7 cellular contexts compared by ENCODE assay signal in the genomic region with DNA sequence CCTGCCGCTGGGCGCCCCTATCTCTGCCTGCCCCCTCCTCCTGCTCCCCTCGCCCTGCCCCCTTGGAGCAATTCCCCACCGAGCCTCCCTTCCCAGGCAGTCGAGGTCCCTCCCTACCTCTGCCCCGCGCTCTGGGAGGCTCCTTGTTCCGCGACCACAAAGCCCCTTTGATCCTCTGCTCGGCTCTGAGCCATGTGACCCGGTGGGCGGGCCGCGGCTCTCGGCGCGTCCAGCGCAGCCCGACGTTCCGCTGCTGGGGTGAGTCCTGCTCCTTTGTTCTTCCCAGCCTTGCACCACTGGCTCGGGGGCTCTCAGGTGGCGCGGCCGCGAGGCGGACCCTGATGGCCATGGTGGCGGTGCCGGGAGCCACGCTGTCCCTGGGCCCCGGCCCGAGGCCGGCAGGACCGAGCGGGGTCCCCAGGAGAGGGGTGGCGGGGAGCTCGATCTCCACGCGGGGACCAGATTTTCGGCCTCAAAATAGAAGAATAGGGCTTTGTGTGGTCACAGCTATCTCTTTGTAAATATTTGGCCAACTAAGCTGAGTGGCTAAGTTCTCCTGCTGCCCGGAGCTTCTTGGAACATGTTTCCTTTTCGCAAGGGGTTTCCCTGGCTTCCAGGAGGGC.
DNase-seq lines count a peak whose midpoint lies in the region; ATAC-seq, FAIRE-seq and TF ChIP-seq lines count a peak whose summit lies in the region.

No MANE protein-coding gene starts in this region.

- no peaks in the 10 kb centered on the region for H3K27me3 Mint-ChIP-seq in stimulated activated memory B cell treated with anti-CD40 and anti-IgM and Interleukin-4, amounts not matched to agents 10 μg/mL and 1 μg/mL and 100 μg/mL, for 72 hours

- peaks cover 63% of the 10 kb centered on the region for H3K4me1 Mint-ChIP-seq in stimulated activated memory B cell treated with anti-CD40 and anti-IgM and Interleukin-4, amounts not matched to agents 10 μg/mL and 1 μg/mL and 100 μg/mL, for 72 hours

- H3K27ac Mint-ChIP-seq in stimulated activated memory B cell treated with anti-CD40 and anti-IgM and Interleukin-4, amounts not matched to agents 10 μg/mL and 1 μg/mL and 100 μg/mL, for 72 hours, result peak overlapping the region; percentile 100

- peaks cover 46% of the 10 kb centered on the region for H3K36me3 Mint-ChIP-seq in stimulated activated memory B cell treated with anti-CD40 and anti-IgM and Interleukin-4, amounts not matched to agents 10 μg/mL and 1 μg/mL and 100 μg/mL, for 72 hours

- peak overlapping the region; percentile 92 for H3K4me3 Mint-ChIP-seq in stimulated activated memory B cell treated with anti-CD40 and anti-IgM and Interleukin-4, amounts not matched to agents 10 μg/mL and 1 μg/mL and 100 μg/mL, for 72 hours

- H3K9me3 Mint-ChIP-seq in stimulated activated memory B cell treated with anti-CD40 and anti-IgM and Interleukin-4, amounts not matched to agents 10 μg/mL and 1 μg/mL and 100 μg/mL, for 72 hours, result no peaks in the 10 kb centered on the region

- no peak for TF ChIP-seq POLR2A in lower leg skin (IDR thresholded peaks at IDR 0.05)

- peak overlapping the region; percentile 14 for H3K4me3 ChIP-seq in lower leg skin (ENCODE audit: low read depth, poor library complexity, severe bottlenecking)

- peak; percentile 70 for FAIRE-seq in GM18507 (lab: Jason Lieb, UNC)

- intact Hi-C loops in lower leg skin (cut with DNase I; ENCODE audit: low total_unique reads), result no loop called here

- 1% methylated on average over 30 to 37 of the region's 42 CpGs for WGBS in lower leg skin, 2 donors

- no peak for DNase-seq in GM18507 (ENCODE audit: extremely low spot score, insufficient read length, low read depth)
- DNase-seq in NCI-H1092 treated with DMSO at 0.1 percent for 48 hours (lab: John Stamatoyannopoulos, UW), result peak; percentile 69
- peak; percentile 83 for DNase-seq in activated CD4-positive, alpha-beta T cell treated with anti-CD3 and anti-CD28 coated beads for 48 hours
- DNase-seq in ecto neural progenitor cell (ENCODE audit: low spot score), result peak; percentile 99
- no peak for DNase-seq in lower leg skin (ENCODE audit: low spot score in 2 of 2)
- no peak for DNase-seq in SKM-1 (lab: John Stamatoyannopoulos, UW; ENCODE audit: unreplicated experiment)

- peak; percentile 78 for ATAC-seq in stimulated activated memory B cell treated with anti-CD40 and anti-IgM and Interleukin-4, amounts not matched to agents 10 μg/mL and 1 μg/mL and 100 μg/mL, for 72 hours

- TF ChIP-seq CTCF in lower leg skin (IDR thresholded peaks at IDR 0.05), result no peak

Comparison
In these comparisons a context has a peak if more than half of its experiments do, and no peak if none do; other contexts are left out.
1. DNase-seq: peak in NCI-H1092 treated with DMSO at 0.1 percent for 48 hours (single experiment), activated CD4-positive, alpha-beta T cell treated with anti-CD3 and anti-CD28 coated beads for 48 hours (single experiment) and ecto neural progenitor cell (single experiment); none in GM18507 (single experiment), lower leg skin (0 of 2) and SKM-1 (single experiment).